24 cellular contexts compared by ENCODE assay signal in the genomic region with DNA sequence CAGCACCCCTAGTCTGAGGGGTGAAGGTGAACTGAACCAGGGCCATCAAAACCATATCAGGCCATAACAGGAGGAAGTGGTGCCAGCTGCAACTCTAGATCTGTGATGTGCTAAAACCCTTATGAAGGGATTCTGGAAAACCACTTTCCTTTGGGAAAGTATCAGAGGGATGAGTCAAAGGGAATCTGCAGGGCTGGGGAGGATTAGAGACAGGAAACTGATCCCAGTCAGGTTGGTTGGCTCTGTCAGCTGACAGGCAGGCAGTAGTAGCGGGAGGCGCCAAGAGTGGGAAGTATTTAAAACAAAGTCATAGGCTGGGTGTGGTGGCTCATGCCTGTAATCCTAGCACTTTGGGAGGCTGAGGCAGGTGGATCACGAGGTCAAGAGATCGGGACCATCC.
DNase-seq lines count a peak whose midpoint lies in the region; ATAC-seq and TF ChIP-seq lines count a peak whose summit lies in the region.
"Had no signal": no experiment of that assay in that cellular context is flagged by ENCODE, and none has a peak within 500 bp of the region (broad histone marks: within the 10 kb centered on the region; RNA-seq: fewer than 3 reads in every experiment).

No MANE protein-coding gene starts in this region.

- no peaks in the 10 kb centered on the region for H3K36me3 ChIP-seq in IMR-90 (ENCODE audit: control insufficient read depth, insufficient read depth, low read length)
- H3K36me3 ChIP-seq: esophagus muscularis mucosa had no signal

- in situ Hi-C loops in IMR-90 (cut with MboI; ENCODE audit: low sequenced_read_pairs) = no loop called here

- no peak overlapping the region for H3K9ac ChIP-seq in IMR-90 (ENCODE audit: low read depth, low read length)

- TF ChIP-seq POLR2A in IMR-90 (IDR thresholded peaks at IDR 0.05; ENCODE audit: low read depth, low read length) = no peak

- H4K5ac ChIP-seq in IMR-90 (ENCODE audit: low read depth, low read length) = no peak overlapping the region

- H2BK20ac ChIP-seq in IMR-90 (ENCODE audit: low read depth, low read length) = no peak overlapping the region

- no peaks in the 10 kb centered on the region for H3K79me1 ChIP-seq in IMR-90 (ENCODE audit: low read depth in 1 of 2, low read length in 2 of 2)

- H3K27me3 Mint-ChIP-seq in glutamatergic neuron (ENCODE audit: unreplicated experiment) = peaks cover 6% of the 10 kb centered on the region
- H3K27me3 Mint-ChIP-seq: activated CD4-positive, alpha-beta T cell treated with anti-CD3 and anti-CD28 coated beads for 36 hours; stimulated activated naive B cell treated with anti-CD40 and anti-IgM and Interleukin-4, amounts not matched to agents 10 μg/mL and 1 μg/mL and 100 μg/mL, for 72 hours had no signal

- no peak overlapping the region for H3K18ac ChIP-seq in IMR-90 (ENCODE audit: low read depth, low read length)

- no peak for TF ChIP-seq RAD21 in IMR-90 (IDR thresholded peaks at IDR 0.05; ENCODE audit: low read length)

- H2BK15ac ChIP-seq in IMR-90 (ENCODE audit: low read depth, low read length) = no peak overlapping the region

- no peak overlapping the region for H3K4me3 Mint-ChIP-seq in glutamatergic neuron (ENCODE audit: unreplicated experiment)
- H3K4me3 Mint-ChIP-seq: activated CD4-positive, alpha-beta T cell treated with anti-CD3 and anti-CD28 coated beads for 36 hours; activated naive CD4-positive, alpha-beta T cell treated with anti-CD3 and anti-CD28 coated beads, Interleukin-2, amount 10 ng/mL, durations not matched to agents 7 days and 5 days; dendritic cell treated with granulocyte-macrophage colony-stimulating factor and Interleukin-4, amounts not matched to agents 40 ng/mL and 50 ng/mL, for 4 days; naive B cell; stimulated activated naive B cell treated with anti-CD40 and anti-IgM and Interleukin-4, amounts not matched to agents 10 μg/mL and 1 μg/mL and 100 μg/mL, for 72 hours had no signal

- H3K4me1 ChIP-seq in IMR-90 (ENCODE audit: control insufficient read depth, insufficient read depth, low read length) = no peaks in the 10 kb centered on the region
- H3K4me1 ChIP-seq: body of pancreas had no signal

- no peak overlapping the region for H3K4ac ChIP-seq in IMR-90 (ENCODE audit: low read depth, low read length)

- dilution Hi-C loops in IMR-90 (cut with HindIII; ENCODE audit: low sequenced_read_pairs, unreplicated experiment) = no loop called here

- H3K27ac ChIP-seq in IMR-90 (ENCODE audit: insufficient read depth, low read length) = no peak overlapping the region
- H3K27ac ChIP-seq: body of pancreas, esophagus muscularis mucosa had no signal

- no TSS peak for BruUV-seq in IMR-90 (replicated peaks; lab: Mats Ljungman, UMichigan)

- H2AFZ ChIP-seq in IMR-90 (replicated peaks; ENCODE audit: low read length, poor library complexity) = no peak overlapping the region

- TF ChIP-seq CTCF in IMR-90 (conservative IDR thresholded peaks at IDR 0.05; ENCODE audit: low read depth, low read length) (no peak), glutamatergic neuron (IDR thresholded peaks at IDR 0.05; ENCODE audit: partially characterized antibody, unreplicated experiment) (no peak)

- no peak overlapping the region for H3K56ac ChIP-seq in IMR-90 (ENCODE audit: extremely low read depth, insufficient read depth, low read length)

- H2BK5ac ChIP-seq in IMR-90 (ENCODE audit: low read depth, low read length, poor library complexity, severe bottlenecking) = no peak overlapping the region

- WGBS in IMR-90 (ENCODE audit: extremely low coverage in 2 of 2, insufficient read length in 1 of 2), 2 experiments = no CpG with 5 or more reads among the region's 4 CpGs

- H3K27ac Mint-ChIP-seq in glutamatergic neuron (ENCODE audit: unreplicated experiment) = no peak overlapping the region
- H3K27ac Mint-ChIP-seq: activated CD4-positive, alpha-beta T cell treated with anti-CD3 and anti-CD28 coated beads for 36 hours; activated naive CD4-positive, alpha-beta T cell treated with anti-CD3 and anti-CD28 coated beads, Interleukin-2, amount 10 ng/mL, durations not matched to agents 7 days and 5 days; dendritic cell treated with granulocyte-macrophage colony-stimulating factor and Interleukin-4, amounts not matched to agents 40 ng/mL and 50 ng/mL, for 4 days; stimulated activated naive B cell treated with anti-CD40 and anti-IgM and Interleukin-4, amounts not matched to agents 10 μg/mL and 1 μg/mL and 100 μg/mL, for 72 hours had no signal

- no peak overlapping the region for H3K4me3 ChIP-seq in IMR-90 (ENCODE audit: insufficient read depth, low read depth, low read length)
- H3K4me3 ChIP-seq: body of pancreas, esophagus muscularis mucosa, K562, smooth muscle cell had no signal

- H4K91ac ChIP-seq in IMR-90 (ENCODE audit: insufficient read depth, low read depth, low read length) = no peak overlapping the region

- peak; percentile 67 for DNase-seq in EH (ENCODE audit: low read depth)
- peak; percentile 47 for DNase-seq in IMR-90
- DNase-seq in amniotic epithelial cell (ENCODE audit: low read depth) = peak; percentile 63
- DNase-seq in lung microvascular endothelial cell (ENCODE audit: low read depth in 2 of 2) = peak; percentile 68 to 71
- DNase-seq in glutamatergic neuron = no peak
- DNase-seq in NAMALWA (ENCODE audit: low spot score) = no peak
- no peak for DNase-seq in NCI-H2227 (lab: John Stamatoyannopoulos, UW; ENCODE audit: unreplicated experiment)
- no peak for DNase-seq in NK-92 treated with Interleukin-12 subunit alpha and Interleukin-12 subunit beta, amount 100 ng/mL, for 24 hours (lab: John Stamatoyannopoulos, UW)
- DNase-seq: activated CD4-positive, alpha-beta T cell treated with anti-CD3 and anti-CD28 coated beads for 36 hours; activated CD8-positive, alpha-beta memory T cell treated with anti-CD3 and anti-CD28 coated beads, Interleukin-2, amount 50 U/mL, for 4 hours; activated naive CD4-positive, alpha-beta T cell treated with anti-CD3 and anti-CD28 coated beads, Interleukin-2, amount 10 ng/mL, durations not matched to agents 7 days and 5 days; AML-193; body of pancreas; Calu3; hypothalamus; naive B cell; NCI-H1417 treated with DMSO at 0.1 percent for 48 hours; NCI-H524 treated with DMSO at 0.1 percent for 48 hours; stimulated activated naive B cell treated with anti-CD40 and anti-IgM and Interleukin-4, amounts not matched to agents 10 μg/mL and 1 μg/mL and 100 μg/mL, for 72 hours had no signal

- no peak overlapping the region for H3K23ac ChIP-seq in IMR-90 (ENCODE audit: low read depth, low read length)

- H3K27me3 ChIP-seq in IMR-90 (ENCODE audit: control insufficient read depth, insufficient read depth, low read length) = peaks cover 16% of the 10 kb centered on the region
- H3K27me3 ChIP-seq: body of pancreas, esophagus muscularis mucosa had no signal

- no peaks in the 10 kb centered on the region for H3K4me1 Mint-ChIP-seq in glutamatergic neuron (ENCODE audit: low read depth, unreplicated experiment)
- H3K4me1 Mint-ChIP-seq: activated naive CD4-positive, alpha-beta T cell treated with anti-CD3 and anti-CD28 coated beads, Interleukin-2, amount 10 ng/mL, durations not matched to agents 7 days and 5 days; naive B cell; stimulated activated naive B cell treated with anti-CD40 and anti-IgM and Interleukin-4, amounts not matched to agents 10 μg/mL and 1 μg/mL and 100 μg/mL, for 72 hours had no signal

- H4K8ac ChIP-seq in IMR-90 (ENCODE audit: low read depth in 2 of 2, low read length in 2 of 2) = no peak overlapping the region

- no peaks in the 10 kb centered on the region for H3K36me3 Mint-ChIP-seq in glutamatergic neuron (ENCODE audit: unreplicated experiment)
- H3K36me3 Mint-ChIP-seq: activated naive CD4-positive, alpha-beta T cell treated with anti-CD3 and anti-CD28 coated beads, Interleukin-2, amount 10 ng/mL, durations not matched to agents 7 days and 5 days; naive B cell; stimulated activated naive B cell treated with anti-CD40 and anti-IgM and Interleukin-4, amounts not matched to agents 10 μg/mL and 1 μg/mL and 100 μg/mL, for 72 hours had no signal

- CTCF ChIA-PET in IMR-90 (lab: Yijun Ruan, JAX) = interaction anchor here (1.0 kb wide), 1 partner anchor 11 kb away, joined by 3 read pairs; no protein-coding TSS in a partner anchor

- H2AK9ac ChIP-seq in IMR-90 (replicated peaks; ENCODE audit: low read depth, low read length, poor library complexity) = no peak overlapping the region

- no peak overlapping the region for H2AK5ac ChIP-seq in IMR-90 (ENCODE audit: low read depth, low read length)

- POLR2A ChIA-PET in IMR-90 (lab: Charles Lee; ENCODE audit: unreplicated experiment) = no interaction called here

- H3K9me3 Mint-ChIP-seq in glutamatergic neuron (ENCODE audit: unreplicated experiment) = no peaks in the 10 kb centered on the region
- H3K9me3 Mint-ChIP-seq: activated naive CD4-positive, alpha-beta T cell treated with anti-CD3 and anti-CD28 coated beads, Interleukin-2, amount 10 ng/mL, durations not matched to agents 7 days and 5 days; naive B cell had no signal

- intact Hi-C loops in IMR-90 (cut with micrococcal nuclease) = loop anchor here (2.0 kb wide), 1 partner anchor 14 kb away; no protein-coding TSS in a partner anchor

- no peaks in the 10 kb centered on the region for H3K9me3 ChIP-seq in IMR-90 (ENCODE audit: control insufficient read depth, insufficient read depth, low read length)
- H3K9me3 ChIP-seq: body of pancreas, esophagus muscularis mucosa had no signal

- H3K4me2 ChIP-seq in IMR-90 (ENCODE audit: low read depth, low read length) = no peak overlapping the region
- H3K4me2 ChIP-seq: smooth muscle cell had no signal

- ATAC-seq in IMR-90 (ENCODE audit: low read depth) = no peak
- ATAC-seq: activated CD4-positive, alpha-beta T cell treated with anti-CD3 and anti-CD28 coated beads for 36 hours; body of pancreas; K562; Panc1; stimulated activated naive B cell treated with anti-CD40 and anti-IgM and Interleukin-4, amounts not matched to agents 10 μg/mL and 1 μg/mL and 100 μg/mL, for 72 hours had no signal

- H4K20me1 ChIP-seq in IMR-90 (ENCODE audit: insufficient read depth, low read length) = no peaks in the 10 kb centered on the region

- no peak overlapping the region for H3K14ac ChIP-seq in IMR-90 (replicated peaks; ENCODE audit: low read depth, low read length)

- H2BK120ac ChIP-seq in IMR-90 (ENCODE audit: low read depth, low read length) = no peak overlapping the region

- no peaks in the 10 kb centered on the region for H3K9me1 ChIP-seq in IMR-90 (ENCODE audit: insufficient read depth, low read length)

TF ChIP-seq in IMR-90, 13 proteins besides CTCF, POLR2A, EP300 and RAD21:
- no peak for TF ChIP-seq SMC3 (IDR thresholded peaks at IDR 0.05; ENCODE audit: low read depth, low read length)
- no peak for TF ChIP-seq MAZ (IDR thresholded peaks at IDR 0.05; ENCODE audit: borderline replicate concordance, low read depth, low read length)
- no peak for TF ChIP-seq CHD1 (IDR thresholded peaks at IDR 0.05; ENCODE audit: low read depth, low read length)
- no peak for TF ChIP-seq CEBPB (IDR thresholded peaks at IDR 0.05; ENCODE audit: low read depth, low read length)
- no peak for TF ChIP-seq BHLHE40 (IDR thresholded peaks at IDR 0.05; ENCODE audit: low read depth, low read length)

Comparison
In these comparisons a context has a peak if more than half of its experiments do, and no peak if none do; other contexts are left out.
1. DNase-seq: peak in EH (single experiment), IMR-90 (single experiment), amniotic epithelial cell (single experiment) and lung microvascular endothelial cell (2 of 2); none in glutamatergic neuron (single experiment), NAMALWA (single experiment), NCI-H2227 (single experiment) and NK-92 treated with Interleukin-12 subunit alpha and Interleukin-12 subunit beta, amount 100 ng/mL, for 24 hours (single experiment).